10 cellular contexts compared by ENCODE assay signal in genomic region chr7:105978035-105978434, GRCh38. TPM values are rescaled to one million over a fixed set of nuclear protein-coding genes. Genes with fewer than 3 reads are reported as not detected.
"Had no signal": no experiment of that assay in that cellular context is flagged by ENCODE, and none has a peak within 500 bp of the region (broad histone marks: within the 10 kb centered on the region; RNA-seq: fewer than 3 reads in every experiment).

No MANE protein-coding gene starts in this region.

- H3K4me3 ChIP-seq: body of pancreas had no signal

- H3K9me3 ChIP-seq: body of pancreas had no signal

- DNase-seq: activated CD4-positive, alpha-beta T cell treated with anti-CD3 and anti-CD28 coated beads, Interleukin-2, amount 10 ng/mL, durations not matched to agents 24 days and 14 days; amniotic stem cell; body of pancreas; dermis blood vessel endothelial cell; endodermal cell; erythroblast; nucleus accumbens; stimulated activated naive CD4-positive, alpha-beta T cell treated with Interleukin-2 at 50 U/mL for 16 hours had no signal

- ATAC-seq: body of pancreas; natural killer cell treated with Interleukin-12 subunit alpha and Interleukin-12 subunit beta and Interleukin-15 and Interleukin-18, amount 100 ng/mL, for 72 hours; sciatic nerve had no signal

- H3K27me3 ChIP-seq: body of pancreas had no signal

- H3K27ac ChIP-seq: body of pancreas had no signal

RNA-seq across cellular contexts. Expression of gene CDHR3, which starts 15.0 kb away (rescaled TPM):
- total RNA-seq: natural killer cell treated with Interleukin-12 subunit alpha and Interleukin-12 subunit beta and Interleukin-15 and Interleukin-18, amount 100 ng/mL, for 72 hours had no signal
